ENCODE assay signal across 8 cellular contexts in genomic region chr20:51532577-51533191, GRCh38. TPM values are rescaled to one million over a fixed set of nuclear protein-coding genes. Genes with fewer than 3 reads are reported as not detected.
DNase-seq lines count a peak whose midpoint lies in the region; ATAC-seq, FAIRE-seq and TF ChIP-seq lines count a peak whose summit lies in the region.

No MANE protein-coding gene starts in this region.

- peaks cover 0 to 2% (median under 1%) of the 10 kb centered on the region in 7 donors for H3K9me3 Mint-ChIP-seq in naive B cell

- H3K27ac Mint-ChIP-seq in naive B cell, result peak overlapping the region in 4 of 6 donors; percentile 24 to 75 (median 67)

- peak; percentile 71 for DNase-seq in AG10803 (ENCODE audit: low read depth)
- DNase-seq in RPMI7951 (ENCODE audit: low read depth), result peak; percentile 53
- no peak for DNase-seq in epithelial cell of prostate (ENCODE audit: low read depth, low spot score)
- DNase-seq in naive B cell, result no peak
- DNase-seq in NCI-H2029 treated with DMSO at 0.1 percent for 48 hours (lab: John Stamatoyannopoulos, UW), result no peak
- DNase-seq in GM19239 (ENCODE audit: insufficient read length, low spot score), result no peak
- no peak for DNase-seq in NCI-H187 (lab: John Stamatoyannopoulos, UW)

- no peak for TF ChIP-seq CTCF in AG10803 (conservative IDR thresholded peaks at IDR 0.05; ENCODE audit: low read length)

- peak overlapping the region; percentile 50 for H3K27ac ChIP-seq in epithelial cell of prostate

- H3K36me3 Mint-ChIP-seq in naive B cell, result peaks cover 2 to 5% of the 10 kb centered on the region in 2 donors

- H3K4me3 Mint-ChIP-seq in naive B cell, result peak overlapping the region in 1 of 8 donors; percentile 80

- no peaks in the 10 kb centered on the region for H3K27me3 Mint-ChIP-seq in naive B cell

- H3K4me3 ChIP-seq in AG10803 (ENCODE audit: low read length), result no peak overlapping the region

- H3K4me1 Mint-ChIP-seq in naive B cell, result peaks cover 71 to 93% (median 83%) of the 10 kb centered on the region in 3 donors

- ATAC-seq in naive B cell (ENCODE audit: low read depth in 2 of 2) (no peak), HG02970 (IDR thresholded peaks at IDR 0.05; ENCODE audit: low FRiP score, unreplicated experiment) (no peak)

- no peak for FAIRE-seq in GM19239 (lab: Jason Lieb, UNC)

RNA-seq across cellular contexts. Expression of gene NFATC2, which starts 9.8 kb away (rescaled TPM):
- 3.0 and 3.4 TPM in 2 replicates for total RNA-seq in RPMI7951 (2014; rRNA removed; shearing (Covaris generic))
- polyA plus RNA-seq in naive B cell (ENCODE audit: low read depth in 6 of 6), result 10 to 100 TPM in 4 of 6 donors, 1 to 10 TPM in 2; 4.6 to 22.9 (median 14.6) TPM

Comparison
In these comparisons a context has a peak if more than half of its experiments do, and no peak if none do; other contexts are left out.
1. DNase-seq: peak in AG10803 (single experiment) and RPMI7951 (single experiment); none in epithelial cell of prostate (single experiment), naive B cell (single experiment), NCI-H2029 treated with DMSO at 0.1 percent for 48 hours (single experiment), GM19239 (single experiment) and NCI-H187 (0 of 2).